ENCODE assay signal across 22 cellular contexts in the genomic region with DNA sequence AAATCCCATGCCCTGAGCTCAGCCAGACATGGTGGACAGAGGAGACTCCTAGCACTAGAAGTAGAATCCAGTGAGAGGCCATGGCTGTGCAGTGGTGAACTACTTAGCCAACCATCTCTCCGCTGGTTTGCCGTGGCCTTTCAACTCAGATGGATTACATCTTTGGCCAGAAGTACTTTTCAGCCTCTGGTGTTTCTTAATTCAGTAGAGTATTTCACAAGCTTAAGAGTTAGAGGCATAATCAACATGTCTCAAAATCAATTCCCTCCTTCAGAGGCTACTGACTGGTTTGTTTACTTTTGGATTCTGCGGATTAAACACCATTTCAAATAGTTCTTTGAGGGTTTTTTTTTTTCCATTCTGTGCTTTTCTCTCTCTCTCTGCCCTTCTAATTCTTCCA.
A peak's percentile ranks its signal among the peaks of the same experiment; 100 is the strongest.
DNase-seq lines count a peak whose midpoint lies in the region; ATAC-seq and TF ChIP-seq lines count a peak whose summit lies in the region.
"Had no signal": no experiment of that assay in that cellular context is flagged by ENCODE, and none has a peak within 500 bp of the region (broad histone marks: within the 10 kb centered on the region; RNA-seq: fewer than 3 reads in every experiment).

No MANE protein-coding gene starts in this region.

- no peak overlapping the region for H3K4me3 ChIP-seq in IMR-90 (ENCODE audit: insufficient read depth, low read depth, low read length)
- no peak overlapping the region for H3K4me3 ChIP-seq in esophagus muscularis mucosa
- no peak overlapping the region for H3K4me3 ChIP-seq in fibroblast of villous mesenchyme (ENCODE audit: low read depth, low read length)
- H3K4me3 ChIP-seq: A549, GM12878 had no signal

- H3K27ac ChIP-seq in IMR-90 (ENCODE audit: insufficient read depth, low read length) (no peak overlapping the region), esophagus muscularis mucosa (replicated peaks in 1 of 4) (no peak overlapping the region)
- H3K27ac ChIP-seq: 22Rv1, C4-2B had no signal

- H3K27me3 ChIP-seq in IMR-90 (ENCODE audit: control insufficient read depth, insufficient read depth, low read length) (no peaks in the 10 kb centered on the region), esophagus muscularis mucosa (no peaks in the 10 kb centered on the region)

- H3K23ac ChIP-seq in IMR-90 (ENCODE audit: low read depth, low read length): no peak overlapping the region; the same call in 1 of the 2 replicates

- peaks cover 5% of the 10 kb centered on the region for H3K4me1 ChIP-seq in IMR-90 (ENCODE audit: control insufficient read depth, insufficient read depth, low read length)
- H3K4me1 ChIP-seq in esophagus muscularis mucosa: peaks cover 0 to 11% (median 6%) of the 10 kb centered on the region in 4 donors

- no peak overlapping the region for H2BK5ac ChIP-seq in IMR-90 (ENCODE audit: low read depth, low read length, poor library complexity, severe bottlenecking)

- no peak overlapping the region; a peak in 1 of 4 replicates for H4K8ac ChIP-seq in IMR-90 (ENCODE audit: low read depth in 2 of 2, low read length in 2 of 2)

- H2BK20ac ChIP-seq in IMR-90 (ENCODE audit: low read depth, low read length): no peak overlapping the region

- no peaks in the 10 kb centered on the region for H3K4me1 Mint-ChIP-seq in activated naive CD8-positive, alpha-beta T cell treated with anti-CD3 and anti-CD28 coated beads, Interleukin-2, amount 50 U/mL, for 24 hours

- POLR2A ChIA-PET in IMR-90 (lab: Charles Lee; ENCODE audit: unreplicated experiment): no interaction called here

- peaks cover 12% of the 10 kb centered on the region for H3K9me3 Mint-ChIP-seq in activated naive CD8-positive, alpha-beta T cell treated with anti-CD3 and anti-CD28 coated beads, Interleukin-2, amount 50 U/mL, for 24 hours

- H4K5ac ChIP-seq in IMR-90 (ENCODE audit: low read depth, low read length): no peak overlapping the region; the same call in none of the 2 replicates

- H2AK9ac ChIP-seq in IMR-90 (replicated peaks; ENCODE audit: low read depth, low read length, poor library complexity): no peak overlapping the region

- DNase-seq in IMR-90 (no peak), esophagus muscularis mucosa (ENCODE audit: extremely low spot score) (peak; percentile 21), fibroblast of villous mesenchyme (ENCODE audit: low read depth) (peak; percentile 62), sciatic nerve (ENCODE audit: low spot score) (no peak), DMS 273 treated with DMSO at 0.1 percent for 48 hours (lab: John Stamatoyannopoulos, UW) (no peak)
- DNase-seq in activated naive CD4-positive, alpha-beta T cell treated with Interleukin-2 at 50 U/mL for 16 hours: no peak
- DNase-seq in activated naive CD8-positive, alpha-beta T cell treated with anti-CD3 and anti-CD28 coated beads, Interleukin-2, amount 50 U/mL, for 24 hours: no peak
- DNase-seq: AML-193; Calu3; CD4-positive, alpha-beta T cell; DMS53; DND-41; EL; GOT3; H7; HFFc6 had no signal

- WGBS in IMR-90 (ENCODE audit: extremely low coverage in 2 of 2, insufficient read length in 1 of 2), 2 experiments: no CpG with 5 or more reads among the region's 3 CpGs
- WGBS in esophagus muscularis mucosa: 84% methylated on average over 3 of the region's 3 CpGs

- ATAC-seq in IMR-90 (ENCODE audit: low read depth) (no peak; the same call in 1 of the 2 replicates), sciatic nerve (peak; percentile 32), HG02763 (IDR thresholded peaks at IDR 0.05; ENCODE audit: unreplicated experiment) (no peak)
- ATAC-seq in activated naive CD8-positive, alpha-beta T cell treated with anti-CD3 and anti-CD28 coated beads, Interleukin-2, amount 50 U/mL, for 24 hours: no peak
- ATAC-seq: A549, GM12878, HCT116 had no signal

- H3K18ac ChIP-seq in IMR-90 (ENCODE audit: low read depth, low read length): peak overlapping the region; percentile 69; the same call in 1 of the 2 replicates

- no peak overlapping the region for H3K14ac ChIP-seq in IMR-90 (replicated peaks; ENCODE audit: low read depth, low read length)

- TF ChIP-seq CTCF in IMR-90 (conservative IDR thresholded peaks at IDR 0.05; ENCODE audit: low read depth, low read length) (no peak), esophagus muscularis mucosa (IDR thresholded peaks at IDR 0.05) (no peak), fibroblast of villous mesenchyme (IDR thresholded peaks at IDR 0.05; ENCODE audit: insufficient read depth, low read depth, low read length) (no peak)

- peak overlapping the region; percentile 35; the same call in 1 of the 2 replicates for H3K4ac ChIP-seq in IMR-90 (ENCODE audit: low read depth, low read length)

- no peak overlapping the region for H2AFZ ChIP-seq in IMR-90 (replicated peaks; ENCODE audit: low read length, poor library complexity)

- BruUV-seq in IMR-90 (replicated peaks; lab: Mats Ljungman, UMichigan): no TSS peak

- TF ChIP-seq RAD21 in IMR-90 (IDR thresholded peaks at IDR 0.05; ENCODE audit: low read length): no peak

- H3K36me3 Mint-ChIP-seq in activated naive CD8-positive, alpha-beta T cell treated with anti-CD3 and anti-CD28 coated beads, Interleukin-2, amount 50 U/mL, for 24 hours (ENCODE audit: low read depth): peaks cover 8% of the 10 kb centered on the region

- dilution Hi-C loops in IMR-90 (cut with HindIII; ENCODE audit: low sequenced_read_pairs, unreplicated experiment): no loop called here

- H4K20me1 ChIP-seq in IMR-90 (ENCODE audit: insufficient read depth, low read length): no peaks in the 10 kb centered on the region

- TF ChIP-seq POLR2A in IMR-90 (IDR thresholded peaks at IDR 0.05; ENCODE audit: low read depth, low read length): no peak
- no peak for TF ChIP-seq POLR2A in esophagus muscularis mucosa (IDR thresholded peaks at IDR 0.05; ENCODE audit: low read depth)

- peak overlapping the region; percentile 57; the same call in 1 of the 2 replicates for H4K91ac ChIP-seq in IMR-90 (ENCODE audit: insufficient read depth, low read depth, low read length)

- no peak overlapping the region for H3K4me2 ChIP-seq in IMR-90 (ENCODE audit: low read depth, low read length)
- H3K4me2 ChIP-seq: A549 had no signal

- intact Hi-C loops in IMR-90 (cut with micrococcal nuclease): no loop called here
- intact Hi-C loops in esophagus muscularis mucosa (cut with DNase I): no loop called here
- intact Hi-C loops in sciatic nerve (cut with DNase I): no loop called here

- no peak for TF ChIP-seq EP300 in esophagus muscularis mucosa (IDR thresholded peaks at IDR 0.05)

- peaks cover 2% of the 10 kb centered on the region; the same call in 1 of the 2 replicates for H3K9me3 ChIP-seq in IMR-90 (ENCODE audit: control insufficient read depth, insufficient read depth, low read length)
- H3K9me3 ChIP-seq in esophagus muscularis mucosa: no peaks in the 10 kb centered on the region

- H3K36me3 ChIP-seq in IMR-90 (ENCODE audit: control insufficient read depth, insufficient read depth, low read length) (no peaks in the 10 kb centered on the region), esophagus muscularis mucosa (no peaks in the 10 kb centered on the region)

- H3K9me1 ChIP-seq in IMR-90 (ENCODE audit: insufficient read depth, low read length): peaks cover 4% of the 10 kb centered on the region

- no peak overlapping the region for H3K56ac ChIP-seq in IMR-90 (ENCODE audit: extremely low read depth, insufficient read depth, low read length)

- H3K79me1 ChIP-seq in IMR-90 (ENCODE audit: low read depth in 1 of 2, low read length in 2 of 2): no peaks in the 10 kb centered on the region

- 0 out of 3 replicates have a peak overlapping the region, but pooled peaks have one; percentile 79 for H2BK15ac ChIP-seq in IMR-90 (ENCODE audit: low read depth, low read length)

- no peak overlapping the region for H3K9ac ChIP-seq in IMR-90 (ENCODE audit: low read depth, low read length)

- peak overlapping the region; percentile 6; the same call in 1 of the 2 replicates for H2BK120ac ChIP-seq in IMR-90 (ENCODE audit: low read depth, low read length)

- in situ Hi-C loops in IMR-90 (cut with MboI; ENCODE audit: low sequenced_read_pairs): no loop called here

- H2AK5ac ChIP-seq in IMR-90 (ENCODE audit: low read depth, low read length): no peak overlapping the region

- CTCF ChIA-PET in IMR-90 (lab: Yijun Ruan, JAX): no interaction called here

- H3K27ac Mint-ChIP-seq in activated naive CD8-positive, alpha-beta T cell treated with anti-CD3 and anti-CD28 coated beads, Interleukin-2, amount 50 U/mL, for 24 hours: no peak overlapping the region
- H3K27ac Mint-ChIP-seq: CD4-positive, alpha-beta T cell; HFFc6 had no signal

- H3K4me3 Mint-ChIP-seq in activated naive CD8-positive, alpha-beta T cell treated with anti-CD3 and anti-CD28 coated beads, Interleukin-2, amount 50 U/mL, for 24 hours: no peak overlapping the region
- H3K4me3 Mint-ChIP-seq: CD4-positive, alpha-beta T cell; HFFc6 had no signal

- H3K27me3 Mint-ChIP-seq in activated naive CD8-positive, alpha-beta T cell treated with anti-CD3 and anti-CD28 coated beads, Interleukin-2, amount 50 U/mL, for 24 hours: no peaks in the 10 kb centered on the region
- H3K27me3 Mint-ChIP-seq: CD4-positive, alpha-beta T cell had no signal

TF ChIP-seq in IMR-90, 13 proteins besides CTCF, POLR2A, EP300 and RAD21 (continues in another document):
- TF ChIP-seq SMC3 (IDR thresholded peaks at IDR 0.05; ENCODE audit: low read depth, low read length): no peak
- no peak for TF ChIP-seq FOS (IDR thresholded peaks at IDR 0.05; ENCODE audit: low read depth, low read length)
- TF ChIP-seq CEBPB (IDR thresholded peaks at IDR 0.05; ENCODE audit: low read depth, low read length): no peak
- TF ChIP-seq MXI1 (IDR thresholded peaks at IDR 0.05; ENCODE audit: borderline replicate concordance, low read depth, low read length): no peak
- TF ChIP-seq NFE2L2 (IDR thresholded peaks at IDR 0.05; ENCODE audit: low read depth, low read length): no peak
- TF ChIP-seq MAZ (IDR thresholded peaks at IDR 0.05; ENCODE audit: borderline replicate concordance, low read depth, low read length): no peak
- no peak for TF ChIP-seq BHLHE40 (IDR thresholded peaks at IDR 0.05; ENCODE audit: low read depth, low read length)
- TF ChIP-seq, protein P1, sequence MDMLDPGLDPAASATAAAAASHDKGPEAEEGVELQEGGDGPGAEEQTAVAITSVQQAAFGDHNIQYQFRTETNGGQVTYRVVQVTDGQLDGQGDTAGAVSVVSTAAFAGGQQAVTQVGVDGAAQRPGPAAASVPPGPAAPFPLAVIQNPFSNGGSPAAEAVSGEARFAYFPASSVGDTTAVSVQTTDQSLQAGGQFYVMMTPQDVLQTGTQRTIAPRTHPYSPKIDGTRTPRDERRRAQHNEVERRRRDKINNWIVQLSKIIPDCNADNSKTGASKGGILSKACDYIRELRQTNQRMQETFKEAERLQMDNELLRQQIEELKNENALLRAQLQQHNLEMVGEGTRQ (IDR thresholded peaks at IDR 0.05; ENCODE audit: low read depth, low read length): no peak
- no peak for TF ChIP-seq MAFK (IDR thresholded peaks at IDR 0.05; ENCODE audit: low read depth, low read length)
- TF ChIP-seq RCOR1 (IDR thresholded peaks at IDR 0.05; ENCODE audit: insufficient replicate concordance, low read length): no peak
- no peak for TF ChIP-seq RFX5 (IDR thresholded peaks at IDR 0.05; ENCODE audit: low read depth, low read length)

Comparison
In these comparisons a context has a peak if more than half of its experiments do, and no peak if none do; other contexts are left out.
1. DNase-seq: peak in esophagus muscularis mucosa (single experiment) and fibroblast of villous mesenchyme (single experiment); none in IMR-90 (single experiment), sciatic nerve (single experiment), activated naive CD4-positive, alpha-beta T cell treated with Interleukin-2 at 50 U/mL for 16 hours (single experiment), activated naive CD8-positive, alpha-beta T cell treated with anti-CD3 and anti-CD28 coated beads, Interleukin-2, amount 50 U/mL, for 24 hours (single experiment) and DMS 273 treated with DMSO at 0.1 percent for 48 hours (single experiment).